14 cellular contexts compared by ENCODE assay signal in the genomic region with DNA sequence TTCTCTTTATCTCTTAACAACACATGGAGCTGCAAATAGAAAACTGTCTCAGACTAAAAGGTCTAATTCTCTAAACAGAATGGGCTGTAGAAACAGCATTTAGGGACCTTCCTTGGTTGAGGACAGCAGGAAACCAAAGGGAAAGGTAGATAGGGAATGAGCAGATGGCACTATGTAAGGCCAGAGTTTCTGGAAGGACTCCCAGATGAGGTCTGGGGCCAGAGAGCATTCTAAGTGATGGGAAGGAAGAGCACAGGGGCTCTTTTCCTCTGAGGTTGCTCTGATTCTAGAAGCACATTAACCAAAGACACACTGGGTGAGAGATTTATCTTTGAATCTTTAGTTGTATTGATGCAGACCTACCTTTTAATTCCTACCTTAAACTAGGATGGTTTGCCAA.
DNase-seq lines count a peak whose midpoint lies in the region; ATAC-seq and TF ChIP-seq lines count a peak whose summit lies in the region.
"Had no signal": no experiment of that assay in that cellular context is flagged by ENCODE, and none has a peak within 500 bp of the region (broad histone marks: within the 10 kb centered on the region; RNA-seq: fewer than 3 reads in every experiment).

No MANE protein-coding gene starts in this region.

- CTCF ChIA-PET in WTC11 (lab: Charles Lee), result no interaction called here

- DNase-seq in NCI-H1092 treated with DMSO at 0.1 percent for 48 hours (lab: John Stamatoyannopoulos, UW) (peak; percentile 12), NCI-H1092 (lab: John Stamatoyannopoulos, UW) (no peak), GM23338 (ENCODE audit: low spot score) (no peak), WTC11 (ENCODE audit: low spot score) (no peak), pons (ENCODE audit: low spot score) (peak; percentile 10), kidney glomerular epithelial cell (lab: John Stamatoyannopoulos, UW) (no peak), hepatocyte (ENCODE audit: low spot score) (no peak)
- DNase-seq: 8988T; CD4-positive, CD25-positive, alpha-beta regulatory T cell; DMS79; HFFc6 had no signal

- POLR2A ChIA-PET in WTC11 (lab: Charles Lee), result no interaction called here

- H3K27me3 Mint-ChIP-seq in GM23338 (ENCODE audit: insufficient read depth, low read depth, poor library complexity), result no peaks in the 10 kb centered on the region
- no peaks in the 10 kb centered on the region for H3K27me3 Mint-ChIP-seq in WTC11 (ENCODE audit: low read depth)

- H3K4me1 Mint-ChIP-seq in GM23338 (peaks cover 6% of the 10 kb centered on the region; the same call in 1 of the 3 replicates), WTC11 (peaks cover 6% of the 10 kb centered on the region)
- H3K4me1 Mint-ChIP-seq: CD4-positive, CD25-positive, alpha-beta regulatory T cell had no signal

- H3F3A ChIP-seq in GM23338 (replicated peaks; ENCODE audit: low read depth), result no peaks in the 10 kb centered on the region

- H2AFZ ChIP-seq in GM23338 (peak overlapping the region; percentile 43; the same call in 1 of the 2 replicates), hepatocyte (no peak overlapping the region)

- H3K4me3 ChIP-seq in GM23338 (no peak overlapping the region), hepatocyte (no peak overlapping the region)
- H3K4me3 ChIP-seq: BLaER1 treated with 17β-estradiol and CSF1 and Interleukin-3, amounts not matched to agents 10 nM and 100 nM; HAP-1 had no signal

- H3K9me2 ChIP-seq in GM23338 (ENCODE audit: insufficient read depth), result no peaks in the 10 kb centered on the region
- H3K9me2 ChIP-seq in hepatocyte (replicated peaks; ENCODE audit: insufficient read depth), result no peaks in the 10 kb centered on the region

- H3K79me2 ChIP-seq in GM23338 (replicated peaks; ENCODE audit: insufficient read depth) (no peaks in the 10 kb centered on the region), hepatocyte (no peaks in the 10 kb centered on the region)

- no peak overlapping the region for H3K27ac ChIP-seq in GM23338 (ENCODE audit: low read depth)
- no peak overlapping the region for H3K27ac ChIP-seq in hepatocyte
- H3K27ac ChIP-seq: BLaER1 treated with 17β-estradiol and CSF1 and Interleukin-3, amounts not matched to agents 10 nM and 100 nM had no signal

- H3K9me3 Mint-ChIP-seq in GM23338, result no peaks in the 10 kb centered on the region
- H3K9me3 Mint-ChIP-seq in WTC11, result no peaks in the 10 kb centered on the region
- H3K9me3 Mint-ChIP-seq: CD4-positive, CD25-positive, alpha-beta regulatory T cell; HFFc6 had no signal

- no peaks in the 10 kb centered on the region for H3K36me3 ChIP-seq in GM23338 (ENCODE audit: insufficient read depth)
- H3K36me3 ChIP-seq in hepatocyte (replicated peaks; ENCODE audit: insufficient read depth, low read depth), result no peaks in the 10 kb centered on the region
- H3K36me3 ChIP-seq: BLaER1 treated with 17β-estradiol and CSF1 and Interleukin-3, amounts not matched to agents 10 nM and 100 nM; HAP-1 had no signal

- no peak overlapping the region for H3K27ac Mint-ChIP-seq in GM23338
- H3K27ac Mint-ChIP-seq in WTC11, result no peak overlapping the region; the same call in 1 of the 2 replicates
- H3K27ac Mint-ChIP-seq: CD4-positive, CD25-positive, alpha-beta regulatory T cell; HFFc6 had no signal

- H4K20me1 ChIP-seq in GM23338 (replicated peaks; ENCODE audit: insufficient read depth) (no peaks in the 10 kb centered on the region), hepatocyte (ENCODE audit: insufficient read depth, poor library complexity, severe bottlenecking) (no peaks in the 10 kb centered on the region)
- H4K20me1 ChIP-seq: BLaER1 treated with 17β-estradiol and CSF1 and Interleukin-3, amounts not matched to agents 10 nM and 100 nM had no signal

- H3K27me3 ChIP-seq in GM23338 (ENCODE audit: insufficient read depth) (no peaks in the 10 kb centered on the region), hepatocyte (peaks cover 4% of the 10 kb centered on the region)
- H3K27me3 ChIP-seq: BLaER1 treated with 17β-estradiol and CSF1 and Interleukin-3, amounts not matched to agents 10 nM and 100 nM had no signal

- peaks cover 7% of the 10 kb centered on the region; the same call in 1 of the 2 replicates for H3K4me1 ChIP-seq in GM23338 (ENCODE audit: insufficient read depth)
- no peaks in the 10 kb centered on the region for H3K4me1 ChIP-seq in hepatocyte (ENCODE audit: insufficient read depth)
- H3K4me1 ChIP-seq: HAP-1 had no signal

- TF ChIP-seq CTCF in GM23338 (conservative IDR thresholded peaks at IDR 0.05; ENCODE audit: low read depth in 2 of 2), result no peak
- no peak for TF ChIP-seq CTCF in WTC11 (IDR thresholded peaks at IDR 0.05)
- TF ChIP-seq CTCF in hepatocyte (IDR thresholded peaks at IDR 0.05; ENCODE audit: poor library complexity), result no peak

- H3K36me3 Mint-ChIP-seq in GM23338 (ENCODE audit: low read depth) (no peaks in the 10 kb centered on the region), WTC11 (no peaks in the 10 kb centered on the region)
- H3K36me3 Mint-ChIP-seq: CD4-positive, CD25-positive, alpha-beta regulatory T cell had no signal

- H3K4me2 ChIP-seq in GM23338 (no peak overlapping the region), hepatocyte (no peak overlapping the region)

- no peak overlapping the region for H3K4me3 Mint-ChIP-seq in GM23338
- H3K4me3 Mint-ChIP-seq in WTC11, result no peak overlapping the region
- H3K4me3 Mint-ChIP-seq: CD4-positive, CD25-positive, alpha-beta regulatory T cell; HFFc6 had no signal

- no peaks in the 10 kb centered on the region for H3K9me3 ChIP-seq in hepatocyte (ENCODE audit: low read depth)
- H3K9me3 ChIP-seq: BLaER1 treated with 17β-estradiol and CSF1 and Interleukin-3, amounts not matched to agents 10 nM and 100 nM; HAP-1 had no signal

- ATAC-seq in GM23338, result no peak; the same call in 2 of the 3 replicates
- 0 out of 2 replicates have a peak, but pooled peaks have one; percentile 28 for ATAC-seq in WTC11
- ATAC-seq: HepG2 had no signal

TF ChIP-seq in GM23338, 12 proteins besides CTCF, POLR2A, EP300 and RAD21 (continues in another document):
- TF ChIP-seq JUNB (IDR thresholded peaks at IDR 0.05; ENCODE audit: unreplicated experiment), result no peak

TF ChIP-seq in WTC11, 78 proteins besides CTCF, POLR2A, EP300 and RAD21:
- TF ChIP-seq GTF2I (CRISPR knock-in tag; conservative IDR thresholded peaks at IDR 0.05), result no peak
- TF ChIP-seq ZNF317 (CRISPR knock-in tag; IDR thresholded peaks at IDR 0.05; ENCODE audit: borderline replicate concordance, low read depth), result no peak
- no peak for TF ChIP-seq SMAD3 (CRISPR knock-in tag; IDR thresholded peaks at IDR 0.05; ENCODE audit: borderline replicate concordance)

Comparison
In these comparisons a context has a peak if more than half of its experiments do, and no peak if none do; other contexts are left out.
1. DNase-seq: peak in NCI-H1092 treated with DMSO at 0.1 percent for 48 hours (single experiment) and pons (single experiment); none in NCI-H1092 (single experiment), GM23338 (single experiment), WTC11 (single experiment), kidney glomerular epithelial cell (single experiment) and hepatocyte (single experiment).